In the genomic region with DNA sequence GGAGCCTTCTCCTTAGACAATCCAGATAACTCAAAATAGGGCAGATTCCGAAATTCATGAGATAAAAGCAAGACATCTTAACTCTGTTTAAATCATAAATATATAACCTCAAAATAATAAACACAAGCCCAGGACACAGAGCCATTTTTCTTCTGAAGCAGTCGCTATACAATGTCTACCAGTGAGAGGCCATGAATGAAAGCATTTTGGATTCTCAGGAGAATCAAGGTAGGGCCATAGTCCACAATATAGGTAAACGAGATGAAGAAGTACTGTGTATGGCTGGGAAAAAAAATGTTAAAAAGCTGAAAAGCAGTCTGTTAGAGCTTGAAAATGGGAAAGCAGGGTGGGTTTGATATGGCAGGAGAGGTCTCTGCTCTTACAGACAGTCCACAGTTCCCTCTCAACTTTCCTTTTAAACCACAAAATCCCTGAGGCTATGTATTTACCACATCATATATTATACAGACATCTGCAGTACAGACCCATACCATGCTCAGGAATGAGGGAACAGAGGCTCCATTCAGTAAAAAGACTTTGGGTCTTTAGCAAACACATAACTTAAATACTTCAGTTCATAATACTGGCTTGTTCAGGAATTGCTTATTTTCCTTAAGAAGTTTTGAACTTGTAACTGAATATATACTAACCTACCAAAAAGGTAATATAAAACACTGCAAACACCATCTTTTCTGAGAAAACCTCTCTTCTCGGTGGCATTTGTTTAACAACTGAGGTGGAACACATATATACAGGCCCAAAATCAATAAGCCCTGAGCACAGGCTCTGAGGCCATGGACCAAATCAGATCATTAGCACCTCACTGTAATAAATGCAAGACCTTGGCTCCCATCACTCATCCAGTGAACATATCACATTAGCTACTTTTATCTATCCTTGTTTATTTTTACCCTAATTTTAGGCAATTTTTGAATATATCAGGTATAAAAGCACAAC, we compare ENCODE assay signal across 15 cellular contexts.
DNase-seq lines count a peak whose midpoint lies in the region; ATAC-seq, FAIRE-seq and TF ChIP-seq lines count a peak whose summit lies in the region.
"Had no signal": no experiment of that assay in that cellular context is flagged by ENCODE, and none has a peak within 500 bp of the region (broad histone marks: within the 10 kb centered on the region; RNA-seq: fewer than 3 reads in every experiment).

No MANE protein-coding gene starts in this region.

- H3K9me3 ChIP-seq in IMR-90 (ENCODE audit: control insufficient read depth, insufficient read depth, low read length) (no peaks in the 10 kb centered on the region), HepG2 (ENCODE audit: low read length) (no peaks in the 10 kb centered on the region), stomach (no peaks in the 10 kb centered on the region)
- H3K9me3 ChIP-seq: pancreas had no signal

- ATAC-seq in IMR-90 (ENCODE audit: low read depth) (peak; percentile 46), HepG2 (peak; percentile 96), GM18861 (IDR thresholded peaks at IDR 0.05; ENCODE audit: unreplicated experiment) (no peak)
- ATAC-seq: pancreas had no signal

- H3K79me2 ChIP-seq in HepG2 (ENCODE audit: insufficient read depth, low read length) = peaks cover 55% of the 10 kb centered on the region

- CTCF ChIA-PET in IMR-90 (lab: Yijun Ruan, JAX) = no interaction called here
- CTCF ChIA-PET in HepG2 (lab: Yijun Ruan, JAX; ENCODE audit: low intra/inter-chr PET ratio, low total read pairs) = no interaction called here

- no peak overlapping the region for H2BK20ac ChIP-seq in IMR-90 (ENCODE audit: low read depth, low read length)

- no peak overlapping the region for H4K5ac ChIP-seq in IMR-90 (ENCODE audit: low read depth, low read length)

- no peak overlapping the region for H2AK5ac ChIP-seq in IMR-90 (ENCODE audit: low read depth, low read length)

- BruUV-seq in IMR-90 (replicated peaks; lab: Mats Ljungman, UMichigan) (no TSS peak), HepG2 (replicated peaks; lab: Mats Ljungman, UMichigan) (no TSS peak)

- H3K27me3 ChIP-seq in IMR-90 (ENCODE audit: control insufficient read depth, insufficient read depth, low read length) (peaks cover 11% of the 10 kb centered on the region), HepG2 (ENCODE audit: control insufficient read depth in 1 of 2, insufficient read depth in 2 of 2, low read length in 2 of 2) (no peaks in the 10 kb centered on the region), stomach (no peaks in the 10 kb centered on the region)
- H3K27me3 ChIP-seq: pancreas had no signal

- H3K4me2 ChIP-seq in IMR-90 (ENCODE audit: low read depth, low read length) (no peak overlapping the region), HepG2 (ENCODE audit: low read depth, low read length) (peak overlapping the region; percentile 67)

- 20% methylated on average over 1 of the region's 4 CpGs; no CpG with 5 or more reads in 1 of the 2 experiments for WGBS in IMR-90 (ENCODE audit: extremely low coverage in 2 of 2, insufficient read length in 1 of 2), 2 experiments
- WGBS in HepG2 (ENCODE audit: low lambda C conversion rate) = 12% methylated on average over 4 of the region's 4 CpGs
- 51 to 70% (median 68%) methylated on average over 4 of the region's 4 CpGs for WGBS in stomach, 5 donors

- dilution Hi-C loops in IMR-90 (cut with HindIII; ENCODE audit: low sequenced_read_pairs, unreplicated experiment) = no loop called here

- in situ Hi-C loops in IMR-90 (cut with MboI; ENCODE audit: low sequenced_read_pairs) = no loop called here
- in situ Hi-C loops in astrocyte of the spinal cord (cut with HindIII; ENCODE audit: low sequenced_read_pairs) = no loop called here
- in situ Hi-C loops in HepG2 (cut with HindIII; ENCODE audit: extremely low pct_ligation_motif_present, low pct_unique_long_range_greater_than_20kb) = no loop called here

- H4K91ac ChIP-seq in IMR-90 (ENCODE audit: insufficient read depth, low read depth, low read length) = no peak overlapping the region

- H3K23ac ChIP-seq in IMR-90 (ENCODE audit: low read depth, low read length) = no peak overlapping the region

- H2BK120ac ChIP-seq in IMR-90 (ENCODE audit: low read depth, low read length) = no peak overlapping the region

- POLR2A ChIA-PET in IMR-90 (lab: Charles Lee; ENCODE audit: unreplicated experiment) (interaction anchor here (0.6 kb wide), 1 partner anchor 50 kb away, joined by 3 read pairs; no protein-coding TSS in a partner anchor), HepG2 (lab: Yijun Ruan, JAX) (interaction anchor here (1.5 kb wide), 2 partner anchors 15 to 24 kb away, joined by 3 to 4 read pairs; no protein-coding TSS in a partner anchor)

- TF ChIP-seq EP300 in HepG2 (IDR thresholded peaks at IDR 0.05; ENCODE audit: low read depth in 2 of 2, low read length in 2 of 2) (no peak), HepG2 (CRISPR knock-in tag; IDR thresholded peaks at IDR 0.05; ENCODE audit: borderline replicate concordance) (no peak), stomach (IDR thresholded peaks at IDR 0.05) (no peak)

- no peaks in the 10 kb centered on the region for H3K9me1 ChIP-seq in IMR-90 (ENCODE audit: insufficient read depth, low read length)

- H2AFZ ChIP-seq in IMR-90 (replicated peaks; ENCODE audit: low read length, poor library complexity) (no peak overlapping the region), HepG2 (ENCODE audit: low read length) (no peak overlapping the region)

- H2BK15ac ChIP-seq in IMR-90 (ENCODE audit: low read depth, low read length) = no peak overlapping the region

- no peak overlapping the region for H3K14ac ChIP-seq in IMR-90 (replicated peaks; ENCODE audit: low read depth, low read length)

- no peaks in the 10 kb centered on the region for H3K36me3 ChIP-seq in IMR-90 (ENCODE audit: control insufficient read depth, insufficient read depth, low read length)
- H3K36me3 ChIP-seq in HepG2 (replicated peaks in 1 of 2; ENCODE audit: control insufficient read depth in 1 of 2, insufficient read depth in 2 of 2, low read length in 2 of 2) = peaks cover 0 to 4% of the 10 kb centered on the region in 2 experiments; a peak in 3 of 5 replicates
- H3K36me3 ChIP-seq in stomach = no peaks in the 10 kb centered on the region
- H3K36me3 ChIP-seq: pancreas had no signal

- no peak overlapping the region for H3K18ac ChIP-seq in IMR-90 (ENCODE audit: low read depth, low read length)

- H3K4me3 ChIP-seq in IMR-90 (ENCODE audit: insufficient read depth, low read depth, low read length) (no peak overlapping the region), astrocyte of the spinal cord (ENCODE audit: low read depth, low read length) (no peak overlapping the region), HepG2 (replicated peaks in 1 of 3; ENCODE audit: insufficient read depth in 1 of 3, low read depth in 2 of 3, low read length in 3 of 3) (peak overlapping the region; percentile 16 to 46 (median 27); a peak in 5 of 6 replicates), stomach (no peak overlapping the region)
- H3K4me3 ChIP-seq: pancreas had no signal

- no peak overlapping the region for H2BK5ac ChIP-seq in IMR-90 (ENCODE audit: low read depth, low read length, poor library complexity, severe bottlenecking)

- H3K9ac ChIP-seq in IMR-90 (ENCODE audit: low read depth, low read length) = no peak overlapping the region
- H3K9ac ChIP-seq in HepG2 (ENCODE audit: insufficient read depth, low read depth, low read length) = peak overlapping the region; percentile 65

- DNase-seq in IMR-90 (no peak), astrocyte of the spinal cord (ENCODE audit: low read depth, low spot score) (peak; percentile 53), HepG2 (ENCODE audit: low spot score) (peak; percentile 91), stomach (no peak), GF-D8 (lab: John Stamatoyannopoulos, UW) (no peak), NCI-H82 treated with DMSO at 0.1 percent for 48 hours (lab: John Stamatoyannopoulos, UW; ENCODE audit: unreplicated experiment) (no peak), substantia nigra (lab: John Stamatoyannopoulos, UW) (no peak)
- DNase-seq: activated CD4-positive, alpha-beta T cell treated with anti-CD3 and anti-CD28 coated beads, Interleukin-2, amount 10 ng/mL, durations not matched to agents 24 days and 14 days; activated T-cell treated with anti-CD3 and anti-CD28 coated beads, Interleukin-2, amount 50 U/mL, for 1 hour; central memory CD4-positive, alpha-beta T cell; DMS153; NCI-H1694 treated with DMSO at 0.1 percent for 48 hours; pancreas had no signal

- no peak overlapping the region for H3K56ac ChIP-seq in IMR-90 (ENCODE audit: extremely low read depth, insufficient read depth, low read length)

- intact Hi-C loops in IMR-90 (cut with micrococcal nuclease) (no loop called here), HepG2 (cut with micrococcal nuclease; ENCODE audit: unreplicated experiment) (loop anchor here (5.0 kb wide), 1 partner anchor 110 kb away; the partner anchor contains the start of gene SORBS1), stomach (cut with DNase I; ENCODE audit: low total_unique reads) (no loop called here)

- TF ChIP-seq POLR2A in IMR-90 (IDR thresholded peaks at IDR 0.05; ENCODE audit: low read depth, low read length) (no peak), HepG2 (IDR thresholded peaks at IDR 0.05; ENCODE audit: insufficient read depth in 1 of 2, low read depth in 2 of 2, low read length in 2 of 2) (no peak), stomach (IDR thresholded peaks at IDR 0.05) (no peak)

- TF ChIP-seq CTCF in IMR-90 (conservative IDR thresholded peaks at IDR 0.05; ENCODE audit: low read depth, low read length) (no peak), astrocyte of the spinal cord (IDR thresholded peaks at IDR 0.05; ENCODE audit: low read depth, low read length) (no peak), HepG2 (CRISPR knock-in tag; IDR thresholded peaks at IDR 0.05) (no peak), stomach (IDR thresholded peaks at IDR 0.05) (no peak)

- no peak overlapping the region for H4K8ac ChIP-seq in IMR-90 (ENCODE audit: low read depth in 2 of 2, low read length in 2 of 2)

- H3K4ac ChIP-seq in IMR-90 (ENCODE audit: low read depth, low read length) = no peak overlapping the region

- no peaks in the 10 kb centered on the region for H3K4me1 ChIP-seq in IMR-90 (ENCODE audit: control insufficient read depth, insufficient read depth, low read length)
- H3K4me1 ChIP-seq in HepG2 (ENCODE audit: insufficient read depth, low read length) = peaks cover 97% of the 10 kb centered on the region
- H3K4me1 ChIP-seq in stomach = peaks cover 8 to 70% (median 43%) of the 10 kb centered on the region in 4 donors
- H3K4me1 ChIP-seq: pancreas had no signal

- no peak overlapping the region for H3K27ac ChIP-seq in IMR-90 (ENCODE audit: insufficient read depth, low read length)
- peak overlapping the region; percentile 90 for H3K27ac ChIP-seq in HepG2 (ENCODE audit: extremely low read length, insufficient read depth, low read length)
- peak overlapping the region in 4 of 5 donors; percentile 62 to 95 (median 74) for H3K27ac ChIP-seq in stomach
- H3K27ac ChIP-seq in substantia nigra (ENCODE audit: low read depth, low read length, poor library complexity, severe bottlenecking) = no peak overlapping the region
- H3K27ac ChIP-seq: pancreas had no signal

- FAIRE-seq in HepG2 (lab: Jason Lieb, UNC) = peak; percentile 63
- FAIRE-seq: endothelial cell of umbilical vein, pancreas had no signal

- H2AK9ac ChIP-seq in IMR-90 (replicated peaks; ENCODE audit: low read depth, low read length, poor library complexity) = no peak overlapping the region

- TF ChIP-seq RAD21 in IMR-90 (IDR thresholded peaks at IDR 0.05; ENCODE audit: low read length) = no peak
- no peak for TF ChIP-seq RAD21 in HepG2 (CRISPR knock-in tag; IDR thresholded peaks at IDR 0.05)

- H4K20me1 ChIP-seq in IMR-90 (ENCODE audit: insufficient read depth, low read length) (no peaks in the 10 kb centered on the region), HepG2 (ENCODE audit: insufficient read depth, low read length) (no peaks in the 10 kb centered on the region)

- no peaks in the 10 kb centered on the region for H3K79me1 ChIP-seq in IMR-90 (ENCODE audit: low read depth in 1 of 2, low read length in 2 of 2)

Comparison
In these comparisons a context has a peak if more than half of its experiments do, and no peak if none do; other contexts are left out.
1. DNase-seq: peak in astrocyte of the spinal cord (single experiment) and HepG2 (single experiment); none in IMR-90 (single experiment), stomach (single experiment), GF-D8 (single experiment), NCI-H82 treated with DMSO at 0.1 percent for 48 hours (single experiment) and substantia nigra (0 of 49).
2. H3K27ac ChIP-seq: peak in HepG2 (single experiment) and stomach (4 of 5); none in IMR-90 (single experiment) and substantia nigra (single experiment).
3. H3K4me3 ChIP-seq: peak in HepG2 (3 of 3); none in IMR-90 (single experiment), astrocyte of the spinal cord (single experiment) and stomach (0 of 4).